ENCODE assay signal across 22 cellular contexts in the genomic region with DNA sequence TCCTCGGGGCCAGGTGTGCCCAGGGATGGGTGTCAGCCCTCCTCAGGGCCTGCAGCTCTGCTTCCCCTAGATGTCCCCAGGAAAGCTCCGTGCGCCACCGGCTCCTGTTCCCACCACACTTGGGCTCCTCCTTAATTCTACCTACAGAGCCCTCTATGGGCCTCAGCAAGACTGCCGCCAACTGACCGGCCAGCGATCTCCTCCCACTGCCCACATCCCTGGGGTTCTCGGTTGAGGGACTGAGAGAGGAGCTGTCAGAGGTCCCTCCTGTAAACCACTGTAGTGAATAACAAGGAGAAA. TPM values are rescaled to one million over a fixed set of nuclear protein-coding genes. Genes with fewer than 3 reads are reported as not detected.
A peak's percentile ranks its signal among the peaks of the same experiment; 100 is the strongest.
DNase-seq lines count a peak whose midpoint lies in the region; ATAC-seq, FAIRE-seq and TF ChIP-seq lines count a peak whose summit lies in the region.
"Had no signal": no experiment of that assay in that cellular context is flagged by ENCODE, and none has a peak within 500 bp of the region (broad histone marks: within the 10 kb centered on the region; RNA-seq: fewer than 3 reads in every experiment).

No MANE protein-coding gene starts in this region.

- H3K27ac ChIP-seq in H1 (ENCODE audit: low read depth, low read length) (no peak overlapping the region), HepG2 (ENCODE audit: extremely low read length, insufficient read depth, low read length) (no peak overlapping the region), aorta (ENCODE audit: low read depth in 1 of 2, low read length in 2 of 2) (no peak overlapping the region)
- H3K27ac ChIP-seq: RWPE1 had no signal

- H3K23ac ChIP-seq in H1 (ENCODE audit: insufficient read length), result no peak overlapping the region

- H2BK15ac ChIP-seq in H1 (ENCODE audit: low read length), result no peak overlapping the region

- WGBS in H1 (ENCODE audit: extremely low coverage in 1 of 2, insufficient coverage in 1 of 2, insufficient read length in 1 of 2, insufficient replicate concordance in 2 of 2, low coverage in 1 of 2, low lambda C conversion rate in 2 of 2, missing lambda C conversion rate in 1 of 2), 2 experiments, result 88% methylated on average over 7 of the region's 8 CpGs; no CpG with 5 or more reads in 1 of the 2 experiments
- 35% methylated on average over 4 of the region's 8 CpGs for WGBS in HepG2 (ENCODE audit: low lambda C conversion rate)
- WGBS in aorta, 2 donors, result 96 to 98% methylated on average over 8 of the region's 8 CpGs

- no peaks in the 10 kb centered on the region for H3K4me1 Mint-ChIP-seq in activated T-cell treated with anti-CD3 and anti-CD28 coated beads, Interleukin-2, amount 50 U/mL, for 4 hours (ENCODE audit: low read depth)
- H3K4me1 Mint-ChIP-seq in activated CD4-positive, alpha-beta T cell treated with anti-CD3 and anti-CD28 coated beads for 36 hours, result no peaks in the 10 kb centered on the region
- H3K4me1 Mint-ChIP-seq: CD4-positive, alpha-beta memory T cell had no signal

- no peak for FAIRE-seq in H1 (lab: Jason Lieb, UNC)
- FAIRE-seq in HepG2 (lab: Jason Lieb, UNC), result no peak

- H3K27me3 Mint-ChIP-seq in activated T-cell treated with anti-CD3 and anti-CD28 coated beads, Interleukin-2, amount 50 U/mL, for 4 hours (ENCODE audit: low read depth), result no peaks in the 10 kb centered on the region
- H3K27me3 Mint-ChIP-seq in activated CD4-positive, alpha-beta T cell treated with anti-CD3 and anti-CD28 coated beads for 36 hours, result no peaks in the 10 kb centered on the region

- TF ChIP-seq POLR2A in H1 (IDR thresholded peaks at IDR 0.05; ENCODE audit: control extremely low read depth in 1 of 2, low read depth in 2 of 2, low read length in 2 of 2) (no peak), HepG2 (IDR thresholded peaks at IDR 0.05; ENCODE audit: insufficient read depth in 1 of 2, low read depth in 2 of 2, low read length in 2 of 2) (no peak)

- TF ChIP-seq RAD21 in H1 (IDR thresholded peaks at IDR 0.05 in 1 of 2, conservative IDR thresholded peaks at IDR 0.05 in 1 of 2; ENCODE audit: low read depth in 2 of 2, low read length in 2 of 2) (peak in 1 of 2 experiments; percentile 24; a peak in 1 of 4 replicates), HepG2 (CRISPR knock-in tag; IDR thresholded peaks at IDR 0.05) (no peak)

- peak overlapping the region; percentile 79; the same call in 1 of the 2 replicates for H4K8ac ChIP-seq in H1 (ENCODE audit: extremely low read depth, insufficient read depth, low read length)

- DNase-seq in H1 (ENCODE audit: low read depth in 1 of 2, low spot score in 2 of 2) (no peak), left cardiac atrium (peak; percentile 18), HepG2 (ENCODE audit: low spot score) (no peak), aorta (peak; percentile 30 to 68), midbrain (lab: John Stamatoyannopoulos, UW) (no peak)
- no peak for DNase-seq in activated CD4-positive, CD25-positive, alpha-beta regulatory T cell treated with anti-CD3 and anti-CD28 coated beads, Interleukin-2, amount 50 U/mL, for 72 hours
- no peak for DNase-seq in activated T-cell treated with anti-CD3 and anti-CD28 coated beads, Interleukin-2, amount 50 U/mL, for 4 hours
- no peak for DNase-seq in activated CD4-positive, alpha-beta T cell treated with anti-CD3 and anti-CD28 coated beads for 36 hours
- DNase-seq: BE2C, Calu3, DMS53, KG1, NCI-H1417 treated with DMSO at 0.1 percent for 48 hours, NCI-H1930, NCI-H2171, NCI-H446 treated with DMSO at 0.1 percent for 48 hours, NCI-H748 treated with DMSO at 0.1 percent for 48 hours, PC-3 had no signal

- no peak overlapping the region for H3K18ac ChIP-seq in H1 (ENCODE audit: extremely low read depth, low read length)

- no peak overlapping the region for H4K91ac ChIP-seq in H1 (replicated peaks; ENCODE audit: insufficient read length, low read length)

- no peak overlapping the region for H3K27ac Mint-ChIP-seq in activated CD4-positive, alpha-beta T cell treated with anti-CD3 and anti-CD28 coated beads for 36 hours
- H3K27ac Mint-ChIP-seq: CD4-positive, alpha-beta memory T cell had no signal

- H3K23me2 ChIP-seq in H1 (ENCODE audit: low read depth, low read length), result no peaks in the 10 kb centered on the region

- TF ChIP-seq EP300 in H1 (IDR thresholded peaks at IDR 0.05; ENCODE audit: borderline replicate concordance in 1 of 2, low read depth in 2 of 2, low read length in 2 of 2) (no peak), HepG2 (IDR thresholded peaks at IDR 0.05; ENCODE audit: low read depth in 2 of 2, low read length in 2 of 2) (no peak), HepG2 (CRISPR knock-in tag; IDR thresholded peaks at IDR 0.05; ENCODE audit: borderline replicate concordance) (no peak)

- H3K14ac ChIP-seq in H1 (ENCODE audit: insufficient read length), result no peak overlapping the region

- H3K4me3 ChIP-seq in H1 (ENCODE audit: extremely low read depth in 1 of 4, insufficient read depth in 2 of 4, low read depth in 3 of 4, low read length in 4 of 4) (no peak overlapping the region), HepG2 (replicated peaks in 1 of 3; ENCODE audit: insufficient read depth in 1 of 3, low read depth in 2 of 3, low read length in 3 of 3) (no peak overlapping the region), aorta (ENCODE audit: low read length in 2 of 2) (no peak overlapping the region)

- H3K9me3 Mint-ChIP-seq in activated T-cell treated with anti-CD3 and anti-CD28 coated beads, Interleukin-2, amount 50 U/mL, for 4 hours, result no peaks in the 10 kb centered on the region
- no peaks in the 10 kb centered on the region for H3K9me3 Mint-ChIP-seq in activated CD4-positive, alpha-beta T cell treated with anti-CD3 and anti-CD28 coated beads for 36 hours (ENCODE audit: low read depth)
- H3K9me3 Mint-ChIP-seq: CD4-positive, alpha-beta memory T cell had no signal

- H3K4me3 Mint-ChIP-seq in activated T-cell treated with anti-CD3 and anti-CD28 coated beads, Interleukin-2, amount 50 U/mL, for 4 hours, result no peak overlapping the region
- H3K4me3 Mint-ChIP-seq in activated CD4-positive, alpha-beta T cell treated with anti-CD3 and anti-CD28 coated beads for 36 hours, result no peak overlapping the region
- H3K4me3 Mint-ChIP-seq: CD4-positive, alpha-beta memory T cell had no signal

- no peaks in the 10 kb centered on the region for H3K36me3 Mint-ChIP-seq in activated T-cell treated with anti-CD3 and anti-CD28 coated beads, Interleukin-2, amount 50 U/mL, for 4 hours (ENCODE audit: insufficient read depth)
- no peaks in the 10 kb centered on the region for H3K36me3 Mint-ChIP-seq in activated CD4-positive, alpha-beta T cell treated with anti-CD3 and anti-CD28 coated beads for 36 hours (ENCODE audit: low read depth)
- H3K36me3 Mint-ChIP-seq: CD4-positive, alpha-beta memory T cell had no signal

- no peaks in the 10 kb centered on the region for H4K20me1 ChIP-seq in H1 (replicated peaks in 1 of 2; ENCODE audit: control insufficient read depth in 1 of 2, insufficient read depth in 2 of 2, low read length in 2 of 2)
- H4K20me1 ChIP-seq in HepG2 (ENCODE audit: insufficient read depth, low read length), result no peaks in the 10 kb centered on the region

- TF ChIP-seq CTCF in H1 (IDR thresholded peaks at IDR 0.05; ENCODE audit: control extremely low read depth in 1 of 3, insufficient read depth in 1 of 3, low read depth in 1 of 3, low read length in 3 of 3) (peak in 1 of 3 experiments; percentile 4; a peak in 2 of 4 replicates), HepG2 (CRISPR knock-in tag; IDR thresholded peaks at IDR 0.05) (no peak)

- no peak overlapping the region for H3K9ac ChIP-seq in H1 (replicated peaks in 1 of 4; ENCODE audit: extremely low read depth in 1 of 4, low read depth in 3 of 4, low read length in 3 of 4)
- no peak overlapping the region for H3K9ac ChIP-seq in HepG2 (ENCODE audit: insufficient read depth, low read depth, low read length)

- H3K56ac ChIP-seq in H1 (replicated peaks; ENCODE audit: insufficient read length, low read depth, low read length), result no peak overlapping the region

- no peaks in the 10 kb centered on the region for H3K27me3 ChIP-seq in H1 (replicated peaks in 1 of 4; ENCODE audit: control insufficient read depth in 3 of 4, extremely low read depth in 1 of 4, insufficient read depth in 3 of 4, low read length in 3 of 4)
- peaks cover 19 to 88% of the 10 kb centered on the region in 2 experiments for H3K27me3 ChIP-seq in HepG2 (ENCODE audit: control insufficient read depth in 1 of 2, insufficient read depth in 2 of 2, low read length in 2 of 2)
- no peaks in the 10 kb centered on the region for H3K27me3 ChIP-seq in aorta (ENCODE audit: control insufficient read depth in 1 of 2, insufficient read depth in 2 of 2, low read length in 1 of 2)
- H3K27me3 ChIP-seq: BE2C had no signal

- in situ Hi-C loops in HepG2 (cut with HindIII; ENCODE audit: extremely low pct_ligation_motif_present, low pct_unique_long_range_greater_than_20kb), result no loop called here

- no peak overlapping the region for H4K5ac ChIP-seq in H1 (ENCODE audit: insufficient read length, low read depth, low read length)

- H3K9me3 ChIP-seq in H1 (ENCODE audit: insufficient read depth in 2 of 2, low read depth in 1 of 2, low read length in 1 of 2), result no peaks in the 10 kb centered on the region
- H3K9me3 ChIP-seq in HepG2 (ENCODE audit: low read length), result no peaks in the 10 kb centered on the region
- no peaks in the 10 kb centered on the region for H3K9me3 ChIP-seq in aorta (ENCODE audit: control insufficient read depth, low read length)
- H3K9me3 ChIP-seq: BE2C had no signal

- no peak overlapping the region for H3K4ac ChIP-seq in H1 (replicated peaks; ENCODE audit: insufficient read length, low read depth, low read length)

- H2BK20ac ChIP-seq in H1 (ENCODE audit: low read length), result no peak overlapping the region

- no peak overlapping the region for H2BK12ac ChIP-seq in H1 (ENCODE audit: low read depth, low read length)

- H3K79me2 ChIP-seq in H1 (ENCODE audit: control insufficient read depth in 1 of 2, insufficient read depth in 2 of 2, low read length in 2 of 2) (no peaks in the 10 kb centered on the region), HepG2 (ENCODE audit: insufficient read depth, low read length) (no peaks in the 10 kb centered on the region)

- H3K79me1 ChIP-seq in H1 (ENCODE audit: low read depth, low read length), result no peaks in the 10 kb centered on the region

- H3K36me3 ChIP-seq in H1 (ENCODE audit: control insufficient read depth in 2 of 4, insufficient read depth in 4 of 4, low read length in 3 of 4), result no peaks in the 10 kb centered on the region
- H3K36me3 ChIP-seq in HepG2 (replicated peaks in 1 of 2; ENCODE audit: control insufficient read depth in 1 of 2, insufficient read depth in 2 of 2, low read length in 2 of 2), result no peaks in the 10 kb centered on the region
- H3K36me3 ChIP-seq in aorta (ENCODE audit: control insufficient read depth in 1 of 2, insufficient read depth in 2 of 2, low read length in 1 of 2), result no peaks in the 10 kb centered on the region
- H3K36me3 ChIP-seq: BE2C had no signal

- no peak for ATAC-seq in left cardiac atrium
- ATAC-seq in HepG2, result peak; percentile 25; the same call in 1 of the 3 replicates
- no peak for ATAC-seq in aorta (ENCODE audit: low FRiP score)
- no peak for ATAC-seq in activated T-cell treated with anti-CD3 and anti-CD28 coated beads, Interleukin-2, amount 50 U/mL, for 4 hours
- no peak for ATAC-seq in activated CD4-positive, alpha-beta T cell treated with anti-CD3 and anti-CD28 coated beads for 36 hours
- ATAC-seq: HCT116, PC-3 had no signal

- H2AFZ ChIP-seq in H1 (ENCODE audit: low read length), result no peak overlapping the region
- no peak overlapping the region for H2AFZ ChIP-seq in HepG2 (ENCODE audit: low read length)

- H3K4me1 ChIP-seq in H1 (replicated peaks in 1 of 4; ENCODE audit: control insufficient read depth in 3 of 4, insufficient read depth in 4 of 4, low read length in 3 of 4) (peaks cover 0 to 7% (median 0%) of the 10 kb centered on the region in 4 experiments; a peak in 4 of 7 replicates), HepG2 (ENCODE audit: insufficient read depth, low read length) (no peaks in the 10 kb centered on the region), aorta (ENCODE audit: control insufficient read depth in 1 of 2, insufficient read depth in 2 of 2, low read length in 2 of 2) (peaks cover 0 to 3% of the 10 kb centered on the region in 2 donors)

- no TSS peak for BruUV-seq in HepG2 (replicated peaks; lab: Mats Ljungman, UMichigan)

- no peak overlapping the region for H2AK5ac ChIP-seq in H1 (ENCODE audit: low read depth, low read length)

- intact Hi-C loops in left cardiac atrium (cut with DNase I) (no loop called here), HepG2 (cut with micrococcal nuclease; ENCODE audit: unreplicated experiment) (no loop called here), aorta (cut with DNase I) (no loop called here)
- intact Hi-C loops in activated CD4-positive, alpha-beta T cell treated with anti-CD3 and anti-CD28 coated beads for 36 hours (cut with DNase I, micrococcal nuclease), result no loop called here

- H3K4me2 ChIP-seq in H1 (ENCODE audit: insufficient read depth in 1 of 2, low read depth in 2 of 2, low read length in 2 of 2) (no peak overlapping the region), HepG2 (ENCODE audit: low read depth, low read length) (no peak overlapping the region)

- H2BK120ac ChIP-seq in H1 (replicated peaks; ENCODE audit: low read depth, low read length), result no peak overlapping the region

- H2BK5ac ChIP-seq in H1 (ENCODE audit: low read depth, low read length), result no peak overlapping the region

- POLR2A ChIA-PET in H1 (lab: Charles Lee; ENCODE audit: partially characterized antibody), result interaction anchor here (1.7 to 2.2 kb wide), 2 partner anchors 21 to 71 kb away, joined by 4 to 5 read pairs; no protein-coding TSS in a partner anchor
- POLR2A ChIA-PET in HepG2 (lab: Yijun Ruan, JAX), result no interaction called here
- POLR2A ChIA-PET in activated CD4-positive, alpha-beta T cell treated with anti-CD3 and anti-CD28 coated beads for 36 hours (lab: Charles Lee), result no interaction called here

- CTCF ChIA-PET in H1 (lab: Charles Lee; ENCODE audit: partially characterized antibody), result interaction anchor here (0.8 to 13.4 kb wide), 17 partner anchors 9 to 304 kb away, joined by 3 to 105 read pairs (median 5); a partner anchor contains a TSS
- CTCF ChIA-PET in HepG2 (lab: Yijun Ruan, JAX; ENCODE audit: low intra/inter-chr PET ratio, low total read pairs), result no interaction called here
- CTCF ChIA-PET in activated CD4-positive, alpha-beta T cell treated with anti-CD3 and anti-CD28 coated beads for 36 hours (lab: Charles Lee), result no interaction called here

RNA-seq across cellular contexts. Expression of a gene that starts 5.3 kb away (rescaled TPM):
- 0.40 and 0.43 TPM in 2 replicates for total RNA-seq in H1 (2021; fragmentation: NEBNext Ultra II Directional; extraction: Animal tissue kit (Norgen Biotek cat#: 25700))
- polyA plus RNA-seq in H1 (2011; rRNA removed), result 0.17 and 0.20 TPM in 2 replicates
- polyA plus RNA-seq in H1 (2011; cell fraction: cytosol; rRNA removed), result 0.28 TPM
- 0.20 TPM for polyA plus RNA-seq in H1 (2011; cell fraction: nucleus; rRNA removed)
- 0.35 to 0.62 TPM (median 0.59 TPM) in 4 replicates for polyA plus RNA-seq in H1 (2012, experiment 1 of 2)
- 0.17 TPM for polyA plus RNA-seq in H1 (2012, experiment 2 of 2)
- 0.55 TPM for polyA plus RNA-seq in H1 (2013, experiment 1 of 2)
- polyA plus RNA-seq in H1 (2013, experiment 2 of 2), result 0.74 TPM
- polyA minus RNA-seq in H1 (2011; rRNA and poly(A)+ RNA removed), result 0.49 and 1.2 TPM in 2 replicates
- polyA minus RNA-seq in H1 (2011; cell fraction: cytosol; rRNA and poly(A)+ RNA removed), result 0.29 TPM
- polyA minus RNA-seq in H1 (2011; cell fraction: nucleus; rRNA and poly(A)+ RNA removed), result 1.1 TPM
- 100 to 1,000 TPM; 585 to 779 TPM for total RNA-seq in left cardiac atrium
- total RNA-seq in HepG2 (2016; rRNA removed; fragmentation: Illumina TruSeq; extraction: Trizol), result not detected in 2 replicates
- not detected in 2 replicates for total RNA-seq in HepG2 (2016; cell fraction: cytosol; rRNA removed; fragmentation: Illumina TruSeq; extraction: Trizol; ENCODE audit: low read depth)
- total RNA-seq in HepG2 (2016; cell fraction: insoluble cytoplasmic fraction; rRNA removed; fragmentation: Illumina TruSeq; extraction: Trizol), result not detected in 2 replicates
- total RNA-seq in HepG2 (2016; cell fraction: membrane; rRNA removed; fragmentation: Illumina TruSeq; extraction: Trizol), result not detected in 2 replicates
- not detected in 2 replicates for total RNA-seq in HepG2 (2016; cell fraction: nucleus; rRNA removed; fragmentation: Illumina TruSeq; extraction: Trizol)
- not detected in 2 replicates for polyA plus RNA-seq in HepG2 (2011; rRNA removed)
- not detected in 2 replicates for polyA plus RNA-seq in HepG2 (2011; cell fraction: cytosol; rRNA removed)
- not detected in 2 replicates for polyA plus RNA-seq in HepG2 (2011; cell fraction: nucleus; rRNA removed)
- not detected in 2 replicates for polyA plus RNA-seq in HepG2 (2012)
- polyA plus RNA-seq in HepG2 (2016; cell fraction: cytosol; fragmentation: Illumina TruSeq; extraction: Trizol; ENCODE audit: low read depth), result not detected in 2 replicates
- not detected in 2 replicates for polyA plus RNA-seq in HepG2 (2016; cell fraction: insoluble cytoplasmic fraction; fragmentation: Illumina TruSeq; extraction: Trizol; ENCODE audit: low read depth)
- polyA plus RNA-seq in HepG2 (2016; cell fraction: membrane; fragmentation: Illumina TruSeq; extraction: Trizol; ENCODE audit: low read depth), result not detected in 2 replicates
- not detected in 2 replicates for polyA plus RNA-seq in HepG2 (2016; cell fraction: nucleus; fragmentation: Illumina TruSeq; extraction: Trizol; ENCODE audit: insufficient read depth, low read depth)
- 5.5 TPM in 1 of 2 replicates, not detected in the other for polyA minus RNA-seq in HepG2 (2011; rRNA and poly(A)+ RNA removed; ENCODE audit: low replicate concordance)
- polyA minus RNA-seq in HepG2 (2011; cell fraction: cytosol; rRNA and poly(A)+ RNA removed), result not detected in 2 replicates
- polyA minus RNA-seq in HepG2 (2011; cell fraction: nucleus; rRNA and poly(A)+ RNA removed), result not detected in 2 replicates
- total RNA-seq in aorta, result 100 to 1,000 TPM in 1 of 2 donors, 10 to 100 TPM in 1; 67.9 to 132 TPM
- 10 to 100 TPM; 11.0 to 32.6 TPM for polyA plus RNA-seq in aorta
- total RNA-seq in activated T-cell treated with anti-CD3 and anti-CD28 coated beads, Interleukin-2, amount 50 U/mL, for 4 hours, result under 1 TPM in 2 of 3 donors, not detected in 1; 0.03 to 0.24 TPM
- total RNA-seq in activated CD4-positive, alpha-beta T cell treated with anti-CD3 and anti-CD28 coated beads for 36 hours, result under 1 TPM; 0.05 to 0.09 TPM
- total RNA-seq: Calu3 had no signal
- polyA plus RNA-seq: CD4-positive, alpha-beta memory T cell had no signal

RNA-seq across cellular contexts. Expression of a gene that starts 8.6 kb away (rescaled TPM):
- total RNA-seq in H1 (2021; fragmentation: NEBNext Ultra II Directional; extraction: Animal tissue kit (Norgen Biotek cat#: 25700)), result not detected in 2 replicates
- not detected in 2 replicates for polyA plus RNA-seq in H1 (2011; rRNA removed)
- not detected for polyA plus RNA-seq in H1 (2011; cell fraction: cytosol; rRNA removed)
- polyA plus RNA-seq in H1 (2011; cell fraction: nucleus; rRNA removed), result not detected
- polyA plus RNA-seq in H1 (2012, experiment 1 of 2), result not detected in 4 replicates
- polyA plus RNA-seq in H1 (2012, experiment 2 of 2), result not detected
- not detected for polyA plus RNA-seq in H1 (2013, experiment 1 of 2)
- not detected for polyA plus RNA-seq in H1 (2013, experiment 2 of 2)
- polyA minus RNA-seq in H1 (2011; rRNA and poly(A)+ RNA removed), result not detected in 2 replicates
- not detected for polyA minus RNA-seq in H1 (2011; cell fraction: cytosol; rRNA and poly(A)+ RNA removed)
- not detected for polyA minus RNA-seq in H1 (2011; cell fraction: nucleus; rRNA and poly(A)+ RNA removed)
- under 1 TPM; 0.12 to 0.18 TPM for total RNA-seq in left cardiac atrium
- total RNA-seq in HepG2 (2016; rRNA removed; fragmentation: Illumina TruSeq; extraction: Trizol), result not detected in 2 replicates
- total RNA-seq in HepG2 (2016; cell fraction: cytosol; rRNA removed; fragmentation: Illumina TruSeq; extraction: Trizol; ENCODE audit: low read depth), result not detected in 2 replicates
- total RNA-seq in HepG2 (2016; cell fraction: insoluble cytoplasmic fraction; rRNA removed; fragmentation: Illumina TruSeq; extraction: Trizol), result not detected in 2 replicates
- total RNA-seq in HepG2 (2016; cell fraction: membrane; rRNA removed; fragmentation: Illumina TruSeq; extraction: Trizol), result not detected in 2 replicates
- total RNA-seq in HepG2 (2016; cell fraction: nucleus; rRNA removed; fragmentation: Illumina TruSeq; extraction: Trizol), result not detected in 2 replicates
- polyA plus RNA-seq in HepG2 (2011; rRNA removed), result not detected in 2 replicates
- not detected in 2 replicates for polyA plus RNA-seq in HepG2 (2011; cell fraction: cytosol; rRNA removed)
- polyA plus RNA-seq in HepG2 (2011; cell fraction: nucleus; rRNA removed), result not detected in 2 replicates
- polyA plus RNA-seq in HepG2 (2012), result not detected in 2 replicates
- not detected in 2 replicates for polyA plus RNA-seq in HepG2 (2016; cell fraction: cytosol; fragmentation: Illumina TruSeq; extraction: Trizol; ENCODE audit: low read depth)
- polyA plus RNA-seq in HepG2 (2016; cell fraction: insoluble cytoplasmic fraction; fragmentation: Illumina TruSeq; extraction: Trizol; ENCODE audit: low read depth), result not detected in 2 replicates
- not detected in 2 replicates for polyA plus RNA-seq in HepG2 (2016; cell fraction: membrane; fragmentation: Illumina TruSeq; extraction: Trizol; ENCODE audit: low read depth)
- polyA plus RNA-seq in HepG2 (2016; cell fraction: nucleus; fragmentation: Illumina TruSeq; extraction: Trizol; ENCODE audit: insufficient read depth, low read depth), result not detected in 2 replicates
- not detected in 2 replicates for polyA minus RNA-seq in HepG2 (2011; rRNA and poly(A)+ RNA removed; ENCODE audit: low replicate concordance)
- polyA minus RNA-seq in HepG2 (2011; cell fraction: cytosol; rRNA and poly(A)+ RNA removed), result not detected in 2 replicates
- polyA minus RNA-seq in HepG2 (2011; cell fraction: nucleus; rRNA and poly(A)+ RNA removed), result not detected in 2 replicates
- under 1 TPM in 1 of 2 donors, not detected in 1; 0.36 TPM for total RNA-seq in aorta
- not detected for polyA plus RNA-seq in aorta
- not detected for total RNA-seq in activated T-cell treated with anti-CD3 and anti-CD28 coated beads, Interleukin-2, amount 50 U/mL, for 4 hours
- total RNA-seq in activated CD4-positive, alpha-beta T cell treated with anti-CD3 and anti-CD28 coated beads for 36 hours, result not detected
- total RNA-seq: Calu3; CD4-positive, alpha-beta memory T cell; PC-3; SK-MEL-5 had no signal
- polyA plus RNA-seq: CD4-positive, alpha-beta memory T cell had no signal

Comparison
In these comparisons a context has a peak if more than half of its experiments do, and no peak if none do; other contexts are left out.
1. DNase-seq: peak in left cardiac atrium (single experiment) and aorta (2 of 2); none in H1 (0 of 2), HepG2 (single experiment), activated CD4-positive, CD25-positive, alpha-beta regulatory T cell treated with anti-CD3 and anti-CD28 coated beads, Interleukin-2, amount 50 U/mL, for 72 hours (single experiment), activated T-cell treated with anti-CD3 and anti-CD28 coated beads, Interleukin-2, amount 50 U/mL, for 4 hours (single experiment), midbrain (single experiment) and activated CD4-positive, alpha-beta T cell treated with anti-CD3 and anti-CD28 coated beads for 36 hours (single experiment).
2. RNA of a gene that starts 5.3 kb away (total RNA-seq): 585 to 779 TPM in left cardiac atrium and 67.9 to 132 TPM in aorta; 0.40 to 0.43 TPM in H1, 0.05 to 0.09 TPM in activated CD4-positive, alpha-beta T cell treated with anti-CD3 and anti-CD28 coated beads for 36 hours, 0.03 to 0.24 TPM in activated T-cell treated with anti-CD3 and anti-CD28 coated beads, Interleukin-2, amount 50 U/mL, for 4 hours and not detected in HepG2; every median in the first group is over 10 times any median in the second.